In the genomic region with DNA sequence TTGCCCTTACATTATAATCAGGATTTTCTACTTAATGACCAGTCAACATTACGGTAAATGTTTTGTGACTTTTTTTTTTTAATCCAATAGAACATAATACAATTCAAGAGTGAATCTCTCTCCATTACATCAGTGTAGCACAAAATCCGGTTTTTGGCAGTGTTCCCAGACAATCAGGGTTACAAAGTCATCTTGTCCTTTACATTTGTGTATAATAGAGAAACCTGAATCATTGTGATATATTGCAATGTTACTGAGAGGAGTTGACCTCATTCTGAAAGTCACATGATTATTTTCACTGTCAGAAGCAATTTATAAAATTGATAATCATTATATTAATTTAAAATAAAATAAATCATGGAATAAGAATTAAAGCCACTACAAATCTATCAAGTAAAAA, we compare ENCODE assay signal across 16 cellular contexts.
DNase-seq lines count a peak whose midpoint lies in the region; ATAC-seq, FAIRE-seq and TF ChIP-seq lines count a peak whose summit lies in the region.
"Had no signal": no experiment of that assay in that cellular context is flagged by ENCODE, and none has a peak within 500 bp of the region (broad histone marks: within the 10 kb centered on the region; RNA-seq: fewer than 3 reads in every experiment).

No MANE protein-coding gene starts in this region.

- H3K9me3 ChIP-seq in right atrium auricular region = no peaks in the 10 kb centered on the region
- H3K9me3 ChIP-seq: pancreas had no signal

- no peaks in the 10 kb centered on the region for H3K27me3 Mint-ChIP-seq in HFFc6 (ENCODE audit: insufficient read depth)
- H3K27me3 Mint-ChIP-seq: activated naive CD8-positive, alpha-beta T cell treated with anti-CD3 and anti-CD28 coated beads for 36 hours; activated T-cell treated with anti-CD3 and anti-CD28 coated beads, Interleukin-2, amount 50 U/mL, for 24 hours had no signal

- DNase-seq in HFF-Myc (ENCODE audit: extremely low read depth, low read depth) (peak; percentile 1), NCI-H748 (lab: John Stamatoyannopoulos, UW; ENCODE audit: unreplicated experiment) (peak; percentile 76), epithelial cell of esophagus (ENCODE audit: low read depth) (peak; percentile 47), right atrium auricular region (ENCODE audit: low spot score) (no peak), HFFc6 (no peak), GOT3 (lab: John Stamatoyannopoulos, UW) (no peak)
- DNase-seq: activated CD4-positive, alpha-beta T cell treated with anti-CD3 and anti-CD28 coated beads for 48 hours; activated naive CD8-positive, alpha-beta T cell treated with anti-CD3 and anti-CD28 coated beads for 36 hours; activated T-cell treated with anti-CD3 and anti-CD28 coated beads, Interleukin-2, amount 50 U/mL, for 24 hours; DMS79; islet precursor cell; pancreas had no signal

- H3K4me3 ChIP-seq in HFF-Myc (replicated peaks; ENCODE audit: low read depth, low read length) = no peak overlapping the region
- no peak overlapping the region for H3K4me3 ChIP-seq in epithelial cell of esophagus (ENCODE audit: low read length)
- no peak overlapping the region for H3K4me3 ChIP-seq in right atrium auricular region
- H3K4me3 ChIP-seq: pancreas had no signal

- no peak overlapping the region for H3K27ac ChIP-seq in right atrium auricular region
- H3K27ac ChIP-seq: HL-60, pancreas had no signal

- no peak for ATAC-seq in GM21390 (IDR thresholded peaks at IDR 0.05; ENCODE audit: unreplicated experiment)
- ATAC-seq: pancreas had no signal

- no peaks in the 10 kb centered on the region for H3K4me1 ChIP-seq in right atrium auricular region
- H3K4me1 ChIP-seq: pancreas had no signal

- H3K36me3 ChIP-seq in right atrium auricular region = no peaks in the 10 kb centered on the region
- H3K36me3 ChIP-seq: pancreas had no signal

- peaks cover 5% of the 10 kb centered on the region; the same call in 1 of the 2 replicates for H3K36me3 Mint-ChIP-seq in HFFc6 (ENCODE audit: low read depth)
- H3K36me3 Mint-ChIP-seq: activated naive CD8-positive, alpha-beta T cell treated with anti-CD3 and anti-CD28 coated beads for 36 hours had no signal

- H3K27ac Mint-ChIP-seq in HFFc6 = no peak overlapping the region
- H3K27ac Mint-ChIP-seq: activated naive CD8-positive, alpha-beta T cell treated with anti-CD3 and anti-CD28 coated beads for 36 hours; activated T-cell treated with anti-CD3 and anti-CD28 coated beads, Interleukin-2, amount 50 U/mL, for 24 hours had no signal

- no peaks in the 10 kb centered on the region for H3K4me1 Mint-ChIP-seq in HFFc6 (ENCODE audit: low read depth)
- H3K4me1 Mint-ChIP-seq: activated naive CD8-positive, alpha-beta T cell treated with anti-CD3 and anti-CD28 coated beads for 36 hours had no signal

- H3K27me3 ChIP-seq in right atrium auricular region = no peaks in the 10 kb centered on the region
- H3K27me3 ChIP-seq: pancreas had no signal

- peak; percentile 65 for FAIRE-seq in A204.1 (lab: Jason Lieb, UNC)
- FAIRE-seq: endothelial cell of umbilical vein, pancreas had no signal

- TF ChIP-seq CTCF in HFF-Myc (IDR thresholded peaks at IDR 0.05; ENCODE audit: low read depth, low read length, missing control alignments) (no peak), epithelial cell of esophagus (IDR thresholded peaks at IDR 0.05; ENCODE audit: insufficient read depth, low read depth, low read length, missing control alignments) (no peak), right atrium auricular region (IDR thresholded peaks at IDR 0.05) (no peak), HFFc6 (IDR thresholded peaks at IDR 0.05) (no peak)

- no peak overlapping the region for H3K4me3 Mint-ChIP-seq in HFFc6
- H3K4me3 Mint-ChIP-seq: activated naive CD8-positive, alpha-beta T cell treated with anti-CD3 and anti-CD28 coated beads for 36 hours; activated T-cell treated with anti-CD3 and anti-CD28 coated beads, Interleukin-2, amount 50 U/mL, for 24 hours had no signal

- H3K9me3 Mint-ChIP-seq in HFFc6 = peaks cover 19% of the 10 kb centered on the region

Comparison
In these comparisons a context has a peak if more than half of its experiments do, and no peak if none do; other contexts are left out.
1. DNase-seq: peak in HFF-Myc (single experiment), NCI-H748 (single experiment) and epithelial cell of esophagus (single experiment); none in right atrium auricular region (single experiment), HFFc6 (single experiment) and GOT3 (single experiment).